ENCODE assay signal across 9 cellular contexts in genomic region chr3:45560270-45561020, GRCh38. TPM values are rescaled to one million over a fixed set of nuclear protein-coding genes. Genes with fewer than 3 reads are reported as not detected.
DNase-seq lines count a peak whose midpoint lies in the region; ATAC-seq and TF ChIP-seq lines count a peak whose summit lies in the region.
"Had no signal": no experiment of that assay in that cellular context is flagged by ENCODE, and none has a peak within 500 bp of the region (broad histone marks: within the 10 kb centered on the region; RNA-seq: fewer than 3 reads in every experiment).

No MANE protein-coding gene starts in this region.

- peaks cover 20% of the 10 kb centered on the region for H3K4me1 ChIP-seq in SJCRH30
- H3K4me1 ChIP-seq in esophagus muscularis mucosa, result peaks cover 22 to 28% (median 24%) of the 10 kb centered on the region in 4 donors
- peaks cover 7 to 36% (median 30%) of the 10 kb centered on the region in 5 donors for H3K4me1 ChIP-seq in subcutaneous abdominal adipose tissue (ENCODE audit: control insufficient read depth in 5 of 5, insufficient read depth in 5 of 5, low read length in 5 of 5)

- no peak for TF ChIP-seq EP300 in esophagus muscularis mucosa (IDR thresholded peaks at IDR 0.05)

- H3K4me3 ChIP-seq in SJCRH30 (no peak overlapping the region), esophagus muscularis mucosa (no peak overlapping the region), subcutaneous abdominal adipose tissue (ENCODE audit: low read depth in 1 of 5, low read length in 5 of 5) (peak overlapping the region in 2 of 5 donors; percentile 8 to 22)

- 26% methylated on average over 12 of the region's 12 CpGs for WGBS in esophagus muscularis mucosa

- intact Hi-C loops in esophagus muscularis mucosa (cut with DNase I), result no loop called here

- no peaks in the 10 kb centered on the region for H3K27me3 ChIP-seq in SJCRH30
- no peaks in the 10 kb centered on the region for H3K27me3 ChIP-seq in esophagus muscularis mucosa
- H3K27me3 ChIP-seq in subcutaneous abdominal adipose tissue (ENCODE audit: control insufficient read depth in 5 of 5, insufficient read depth in 4 of 5, low read length in 5 of 5), result no peaks in the 10 kb centered on the region

- peak overlapping the region in 2 of 5 donors; percentile 6 to 51 for H3K9ac ChIP-seq in subcutaneous abdominal adipose tissue (ENCODE audit: low read length in 5 of 5)

- TF ChIP-seq POLR2A in esophagus muscularis mucosa (IDR thresholded peaks at IDR 0.05; ENCODE audit: low read depth), result no peak

- H3K27ac ChIP-seq in SJCRH30 (peak overlapping the region; percentile 78), esophagus muscularis mucosa (replicated peaks in 1 of 4) (peak overlapping the region; percentile 64 to 78 (median 72)), subcutaneous abdominal adipose tissue (ENCODE audit: low read depth, low read length) (peak overlapping the region; percentile 69)

- H3K9me3 ChIP-seq in SJCRH30 (replicated peaks) (peaks cover 11% of the 10 kb centered on the region; the same call in 1 of the 2 replicates), esophagus muscularis mucosa (peaks cover 0 to 4% (median 0%) of the 10 kb centered on the region in 4 donors), subcutaneous abdominal adipose tissue (ENCODE audit: control insufficient read depth in 5 of 5, low read length in 5 of 5) (peaks cover 0 to 4% (median 0%) of the 10 kb centered on the region in 5 donors)

- TF ChIP-seq CTCF in esophagus muscularis mucosa (IDR thresholded peaks at IDR 0.05), result no peak

- no peak for ATAC-seq in GM19328 (IDR thresholded peaks at IDR 0.05; ENCODE audit: unreplicated experiment)

- H3K36me3 ChIP-seq in SJCRH30 (no peaks in the 10 kb centered on the region), esophagus muscularis mucosa (no peaks in the 10 kb centered on the region), subcutaneous abdominal adipose tissue (ENCODE audit: control insufficient read depth in 5 of 5, insufficient read depth in 5 of 5, low read length in 5 of 5) (no peaks in the 10 kb centered on the region)

- peak; percentile 73 to 83 for DNase-seq in SJCRH30
- DNase-seq in esophagus muscularis mucosa (ENCODE audit: extremely low spot score), result peak; percentile 93
- peak; percentile 82 for DNase-seq in medulla oblongata (ENCODE audit: extremely low spot score)
- DNase-seq in NCI-H2029 treated with DMSO at 0.1 percent for 48 hours (lab: John Stamatoyannopoulos, UW), result no peak
- DNase-seq in NOMO-1 (lab: John Stamatoyannopoulos, UW; ENCODE audit: unreplicated experiment in 2 of 2), result no peak
- no peak for DNase-seq in AML-193 (lab: John Stamatoyannopoulos, UW)
- DNase-seq: NCI-H1048 had no signal

RNA-seq across cellular contexts. Expression of gene LIMD1, which starts 34.1 kb away (rescaled TPM):
- total RNA-seq in SJCRH30 (2014; rRNA removed; shearing (Covaris generic)), result 25.0 and 28.0 TPM in 2 replicates
- total RNA-seq in esophagus muscularis mucosa, result 10 to 100 TPM; 14.6 to 36.1 (median 29.2) TPM

Comparison
In these comparisons a context has a peak if more than half of its experiments do, and no peak if none do; other contexts are left out.
1. DNase-seq: peak in SJCRH30 (2 of 2), esophagus muscularis mucosa (single experiment) and medulla oblongata (single experiment); none in NCI-H2029 treated with DMSO at 0.1 percent for 48 hours (single experiment), NOMO-1 (0 of 2) and AML-193 (0 of 2).
2. Peak in every context shown above with its lines, with median percentiles within 50 percentile points of each other: H3K27ac ChIP-seq.